19 cellular contexts compared by ENCODE assay signal in the genomic region with DNA sequence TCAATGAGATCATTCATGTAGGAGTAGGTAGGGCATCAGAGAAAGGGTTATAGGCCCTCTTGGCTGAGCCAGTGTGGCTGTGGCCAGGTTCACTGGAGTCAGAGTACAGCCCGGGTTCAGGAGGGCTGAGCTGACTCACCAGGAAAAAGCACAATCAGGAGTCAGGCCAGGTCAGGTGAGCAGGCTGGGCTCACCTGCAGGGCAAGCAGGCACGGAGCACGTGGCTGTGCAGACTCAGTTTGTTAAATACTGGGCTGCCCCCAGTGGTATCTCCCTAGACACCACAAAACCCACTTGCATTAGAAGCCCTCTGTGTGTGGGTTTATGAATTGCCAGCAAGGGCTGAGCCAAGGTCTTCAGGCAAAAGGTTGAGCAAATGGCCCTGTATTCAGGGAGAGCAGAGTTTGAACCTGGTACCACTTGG.
DNase-seq lines count a peak whose midpoint lies in the region; ATAC-seq, FAIRE-seq and TF ChIP-seq lines count a peak whose summit lies in the region.
"Had no signal": no experiment of that assay in that cellular context is flagged by ENCODE, and none has a peak within 500 bp of the region (broad histone marks: within the 10 kb centered on the region; RNA-seq: fewer than 3 reads in every experiment).

No MANE protein-coding gene starts in this region.

- TF ChIP-seq RAD21 in HepG2 (CRISPR knock-in tag; IDR thresholded peaks at IDR 0.05) = peak; percentile 54; the same call in 1 of the 2 replicates

- H3K9me2 ChIP-seq in Karpas-422 (replicated peaks; ENCODE audit: insufficient read depth, low read length) = no peaks in the 10 kb centered on the region

- H3K4me3 Mint-ChIP-seq in progenitor cell of endocrine pancreas (ENCODE audit: low read depth) = no peak overlapping the region
- H3K4me3 Mint-ChIP-seq in stimulated activated naive B cell treated with anti-CD40 and anti-IgM and Interleukin-4, amounts not matched to agents 10 μg/mL and 1 μg/mL and 100 μg/mL, for 72 hours = no peak overlapping the region
- H3K4me3 Mint-ChIP-seq: activated CD8-positive, alpha-beta T cell treated with anti-CD3 and anti-CD28 coated beads, Interleukin-2, amount 10 ng/mL, durations not matched to agents 7 days and 5 days; activated T-helper 17 cell treated with anti-CD3 and anti-CD28 coated beads, Interleukin-2, amount 50 U/mL, for 72 hours had no signal

- peaks cover 63% of the 10 kb centered on the region for H3K4me1 ChIP-seq in Karpas-422 (ENCODE audit: low read length)
- H3K4me1 ChIP-seq in body of pancreas = no peaks in the 10 kb centered on the region
- peaks cover 44% of the 10 kb centered on the region for H3K4me1 ChIP-seq in HepG2 (ENCODE audit: insufficient read depth, low read length)
- H3K4me1 ChIP-seq: esophagus muscularis mucosa, heart left ventricle had no signal

- peaks cover 3% of the 10 kb centered on the region for H3K9me3 Mint-ChIP-seq in progenitor cell of endocrine pancreas (ENCODE audit: low read depth)
- no peaks in the 10 kb centered on the region for H3K9me3 Mint-ChIP-seq in stimulated activated naive B cell treated with anti-CD40 and anti-IgM and Interleukin-4, amounts not matched to agents 10 μg/mL and 1 μg/mL and 100 μg/mL, for 72 hours
- H3K9me3 Mint-ChIP-seq: activated T-helper 17 cell treated with anti-CD3 and anti-CD28 coated beads, Interleukin-2, amount 50 U/mL, for 72 hours had no signal

- in situ Hi-C loops in HepG2 (cut with HindIII; ENCODE audit: extremely low pct_ligation_motif_present, low pct_unique_long_range_greater_than_20kb) = no loop called here

- no peaks in the 10 kb centered on the region for H3K36me3 ChIP-seq in Karpas-422 (ENCODE audit: insufficient read depth, low read length)
- H3K36me3 ChIP-seq in body of pancreas (replicated peaks in 1 of 2; ENCODE audit: insufficient read depth in 1 of 2, low read depth in 2 of 2) = no peaks in the 10 kb centered on the region
- H3K36me3 ChIP-seq in HepG2 (replicated peaks in 1 of 2; ENCODE audit: control insufficient read depth in 1 of 2, insufficient read depth in 2 of 2, low read length in 2 of 2) = no peaks in the 10 kb centered on the region
- H3K36me3 ChIP-seq: esophagus muscularis mucosa, heart left ventricle, suprapubic skin had no signal

- BruUV-seq in HepG2 (replicated peaks; lab: Mats Ljungman, UMichigan) = no TSS peak

- TF ChIP-seq POLR2A in body of pancreas (IDR thresholded peaks at IDR 0.05) = no peak
- no peak for TF ChIP-seq POLR2A in HepG2 (IDR thresholded peaks at IDR 0.05; ENCODE audit: insufficient read depth in 1 of 2, low read depth in 2 of 2, low read length in 2 of 2)

- H3K9ac ChIP-seq in Karpas-422 (ENCODE audit: low read length) (no peak overlapping the region), HepG2 (ENCODE audit: insufficient read depth, low read depth, low read length) (no peak overlapping the region)

- TF ChIP-seq EP300 in HepG2 (IDR thresholded peaks at IDR 0.05; ENCODE audit: low read depth in 2 of 2, low read length in 2 of 2) (peak in 1 of 2 experiments; percentile 36; a peak in 1 of 4 replicates), HepG2 (CRISPR knock-in tag; IDR thresholded peaks at IDR 0.05; ENCODE audit: borderline replicate concordance) (peak; percentile 77)

- H3K27me3 Mint-ChIP-seq in progenitor cell of endocrine pancreas = peaks cover 3% of the 10 kb centered on the region
- peaks cover 6 to 21% of the 10 kb centered on the region in 2 donors for H3K27me3 Mint-ChIP-seq in stimulated activated naive B cell treated with anti-CD40 and anti-IgM and Interleukin-4, amounts not matched to agents 10 μg/mL and 1 μg/mL and 100 μg/mL, for 72 hours

- CTCF ChIA-PET in AG04450 (lab: Charles Lee) = interaction anchor here (2.0 to 2.7 kb wide), 3 partner anchors 9 to 208 kb away, joined by 10 to 14 read pairs (median 11); no protein-coding TSS in a partner anchor
- CTCF ChIA-PET in HepG2 (lab: Yijun Ruan, JAX; ENCODE audit: low intra/inter-chr PET ratio, low total read pairs) = no interaction called here

- intact Hi-C loops in body of pancreas (cut with DNase I) = no loop called here
- intact Hi-C loops in HepG2 (cut with micrococcal nuclease; ENCODE audit: unreplicated experiment) = loop anchor here (1.0 kb wide), 1 partner anchor 8 kb away; no protein-coding TSS in a partner anchor

- H3K79me2 ChIP-seq in Karpas-422 (ENCODE audit: low read length) (no peaks in the 10 kb centered on the region), HepG2 (ENCODE audit: insufficient read depth, low read length) (no peaks in the 10 kb centered on the region)

- FAIRE-seq in HepG2 (lab: Jason Lieb, UNC) = peak; percentile 34
- FAIRE-seq: TTC549 had no signal

- H3K27ac ChIP-seq in AG04450 (ENCODE audit: low read depth, low read length) = no peak overlapping the region
- H3K27ac ChIP-seq in Karpas-422 (ENCODE audit: low read length) = no peak overlapping the region
- H3K27ac ChIP-seq in body of pancreas = no peak overlapping the region
- no peak overlapping the region for H3K27ac ChIP-seq in HepG2 (ENCODE audit: extremely low read length, insufficient read depth, low read length)
- H3K27ac ChIP-seq: esophagus muscularis mucosa, heart left ventricle, suprapubic skin had no signal

- POLR2A ChIA-PET in AG04450 (lab: Yijun Ruan, JAX) (no interaction called here), HepG2 (lab: Yijun Ruan, JAX) (no interaction called here)

- ATAC-seq in body of pancreas (peak; percentile 64), HepG2 (peak; percentile 93), GM19328 (IDR thresholded peaks at IDR 0.05; ENCODE audit: unreplicated experiment) (no peak), HG03139 (IDR thresholded peaks at IDR 0.05; ENCODE audit: unreplicated experiment) (no peak)
- ATAC-seq in stimulated activated naive B cell treated with anti-CD40 and anti-IgM and Interleukin-4, amounts not matched to agents 10 μg/mL and 1 μg/mL and 100 μg/mL, for 72 hours (replicated peaks) = no peak
- ATAC-seq: activated CD8-positive, alpha-beta T cell treated with anti-CD3 and anti-CD28 coated beads, Interleukin-2, amount 10 ng/mL, durations not matched to agents 7 days and 5 days; activated T-helper 17 cell treated with anti-CD3 and anti-CD28 coated beads, Interleukin-2, amount 50 U/mL, for 72 hours; heart left ventricle; left cardiac atrium had no signal

- no peaks in the 10 kb centered on the region for H4K20me1 ChIP-seq in Karpas-422 (ENCODE audit: insufficient read depth, low read depth, low read length)
- H4K20me1 ChIP-seq in HepG2 (ENCODE audit: insufficient read depth, low read length) = no peaks in the 10 kb centered on the region

- H3K27ac Mint-ChIP-seq in progenitor cell of endocrine pancreas = no peak overlapping the region
- H3K27ac Mint-ChIP-seq in stimulated activated naive B cell treated with anti-CD40 and anti-IgM and Interleukin-4, amounts not matched to agents 10 μg/mL and 1 μg/mL and 100 μg/mL, for 72 hours = no peak overlapping the region
- H3K27ac Mint-ChIP-seq: activated CD8-positive, alpha-beta T cell treated with anti-CD3 and anti-CD28 coated beads, Interleukin-2, amount 10 ng/mL, durations not matched to agents 7 days and 5 days; activated T-helper 17 cell treated with anti-CD3 and anti-CD28 coated beads, Interleukin-2, amount 50 U/mL, for 72 hours had no signal

- no peaks in the 10 kb centered on the region for H3K36me3 Mint-ChIP-seq in progenitor cell of endocrine pancreas (ENCODE audit: insufficient read depth)
- no peaks in the 10 kb centered on the region for H3K36me3 Mint-ChIP-seq in stimulated activated naive B cell treated with anti-CD40 and anti-IgM and Interleukin-4, amounts not matched to agents 10 μg/mL and 1 μg/mL and 100 μg/mL, for 72 hours

- H3K4me1 Mint-ChIP-seq in progenitor cell of endocrine pancreas (ENCODE audit: low read depth) = peaks cover 6% of the 10 kb centered on the region
- H3K4me1 Mint-ChIP-seq in stimulated activated naive B cell treated with anti-CD40 and anti-IgM and Interleukin-4, amounts not matched to agents 10 μg/mL and 1 μg/mL and 100 μg/mL, for 72 hours = peaks cover 0 to 1% of the 10 kb centered on the region in 2 donors
- H3K4me1 Mint-ChIP-seq: activated T-helper 17 cell treated with anti-CD3 and anti-CD28 coated beads, Interleukin-2, amount 50 U/mL, for 72 hours had no signal

- H3K27me3 ChIP-seq in AG04450 (ENCODE audit: control insufficient read depth, insufficient read depth, low read length) (no peaks in the 10 kb centered on the region), Karpas-422 (ENCODE audit: low read length) (no peaks in the 10 kb centered on the region), body of pancreas (no peaks in the 10 kb centered on the region), HepG2 (ENCODE audit: control insufficient read depth in 1 of 2, insufficient read depth in 2 of 2, low read length in 2 of 2) (no peaks in the 10 kb centered on the region; a peak in 1 of 5 replicates)
- H3K27me3 ChIP-seq: esophagus muscularis mucosa, heart left ventricle, suprapubic skin had no signal

- 0 out of 2 replicates have a peak, but pooled peaks have one; percentile 3 for TF ChIP-seq CTCF in AG04450 (IDR thresholded peaks at IDR 0.05; ENCODE audit: low read depth, low read length)
- peak in 1 of 7 experiments; percentile 5 for TF ChIP-seq CTCF in body of pancreas (IDR thresholded peaks at IDR 0.05)
- peak; percentile 59 for TF ChIP-seq CTCF in HepG2 (CRISPR knock-in tag; IDR thresholded peaks at IDR 0.05)
- TF ChIP-seq CTCF in progenitor cell of endocrine pancreas (IDR thresholded peaks at IDR 0.05; ENCODE audit: unreplicated experiment) = no peak

- DNase-seq in AG04450 (ENCODE audit: low read depth, low spot score) (no peak), Karpas-422 (peak; percentile 61), body of pancreas (peak in 2 of 4 donors; percentile 24 to 31), HepG2 (ENCODE audit: low spot score) (peak; percentile 52), progenitor cell of endocrine pancreas (ENCODE audit: low spot score, unreplicated experiment) (no peak)
- no peak for DNase-seq in stimulated activated naive B cell treated with anti-CD40 and anti-IgM and Interleukin-4, amounts not matched to agents 10 μg/mL and 1 μg/mL and 100 μg/mL, for 72 hours
- DNase-seq: ACHN; activated CD8-positive, alpha-beta T cell treated with anti-CD3 and anti-CD28 coated beads, Interleukin-2, amount 10 ng/mL, durations not matched to agents 7 days and 5 days; amygdala; COR-L47; heart left ventricle; left cardiac atrium; NCI-H1417 had no signal

- H3K4me2 ChIP-seq in Karpas-422 (ENCODE audit: low read depth, low read length, poor library complexity, severe bottlenecking) (peak overlapping the region; percentile 16), HepG2 (ENCODE audit: low read depth, low read length) (peak overlapping the region; percentile 31)

- no peak overlapping the region for H3K4me3 ChIP-seq in AG04450 (ENCODE audit: low read depth, low read length)
- H3K4me3 ChIP-seq in Karpas-422 (ENCODE audit: low read length) = no peak overlapping the region
- H3K4me3 ChIP-seq in body of pancreas = no peak overlapping the region
- no peak overlapping the region for H3K4me3 ChIP-seq in HepG2 (replicated peaks in 1 of 3; ENCODE audit: insufficient read depth in 1 of 3, low read depth in 2 of 3, low read length in 3 of 3)
- H3K4me3 ChIP-seq: esophagus muscularis mucosa, heart left ventricle, suprapubic skin had no signal

- H2AFZ ChIP-seq in Karpas-422 (ENCODE audit: low read length) (no peak overlapping the region), HepG2 (ENCODE audit: low read length) (no peak overlapping the region)

- H3K9me3 ChIP-seq in AG04450 (ENCODE audit: control insufficient read depth, insufficient read depth, low read length) (no peaks in the 10 kb centered on the region), Karpas-422 (ENCODE audit: low read length) (no peaks in the 10 kb centered on the region), body of pancreas (no peaks in the 10 kb centered on the region), HepG2 (ENCODE audit: low read length) (no peaks in the 10 kb centered on the region)
- H3K9me3 ChIP-seq: esophagus muscularis mucosa, heart left ventricle, suprapubic skin had no signal

- WGBS in body of pancreas, 2 donors = 19 to 29% methylated on average over 3 of the region's 3 CpGs
- 0% methylated on average over 3 of the region's 3 CpGs for whole genome bisulfite sequencing in HepG2 (ENCODE audit: low lambda C conversion rate)

Comparison
In these comparisons a context has a peak if more than half of its experiments do, and no peak if none do; other contexts are left out.
1. DNase-seq: peak in Karpas-422 (single experiment) and HepG2 (single experiment); none in AG04450 (single experiment), progenitor cell of endocrine pancreas (single experiment) and stimulated activated naive B cell treated with anti-CD40 and anti-IgM and Interleukin-4, amounts not matched to agents 10 μg/mL and 1 μg/mL and 100 μg/mL, for 72 hours (single experiment).
2. ATAC-seq: peak in body of pancreas (single experiment) and HepG2 (single experiment); none in GM19328 (single experiment), stimulated activated naive B cell treated with anti-CD40 and anti-IgM and Interleukin-4, amounts not matched to agents 10 μg/mL and 1 μg/mL and 100 μg/mL, for 72 hours (0 of 2) and HG03139 (single experiment).